ENCODE assay signal across 26 cellular contexts in the genomic region with DNA sequence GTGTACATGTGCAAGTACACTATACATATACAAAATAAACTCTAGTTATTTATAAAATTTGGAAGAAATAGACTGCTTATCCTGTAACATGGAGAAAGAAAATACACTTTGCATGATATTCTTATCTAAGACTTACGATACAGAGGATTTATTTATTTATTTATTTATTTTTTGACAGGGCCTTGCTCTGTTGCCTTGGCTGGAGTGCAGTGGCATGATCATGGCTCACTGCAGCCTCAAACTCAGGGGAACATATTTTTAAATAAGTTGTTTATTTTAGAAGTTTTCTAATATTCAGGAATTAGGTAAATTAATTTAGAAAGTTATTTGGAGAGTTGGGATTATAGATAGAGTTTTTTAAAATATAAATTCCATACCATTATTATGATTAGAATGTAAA.
"Had no signal": no experiment of that assay in that cellular context is flagged by ENCODE, and none has a peak within 500 bp of the region (broad histone marks: within the 10 kb centered on the region; RNA-seq: fewer than 3 reads in every experiment).

No MANE protein-coding gene starts in this region.

- H3K9me3 ChIP-seq: stomach, suprapubic skin, testis, thoracic aorta, thyroid gland, tibial artery, tibial nerve, transverse colon, upper lobe of left lung, upper lobe of right lung, uterus, vagina had no signal

- H3K4me3 ChIP-seq: stomach, suprapubic skin, testis, thoracic aorta, thyroid gland, tibial artery, tibial nerve, transverse colon, upper lobe of left lung, upper lobe of right lung, uterus, vagina had no signal

- H3K36me3 ChIP-seq: stomach, suprapubic skin, thoracic aorta, thyroid gland, tibial artery, tibial nerve, transverse colon, upper lobe of left lung, upper lobe of right lung, uterus, vagina had no signal

- H3K4me1 ChIP-seq: stomach, suprapubic skin, testis, thyroid gland, tibial artery, tibial nerve, transverse colon, upper lobe of left lung, upper lobe of right lung, uterus, vagina had no signal

- H3K27me3 ChIP-seq: stomach, suprapubic skin, testis, thyroid gland, tibial artery, tibial nerve, transverse colon, upper lobe of left lung, upper lobe of right lung, uterus, vagina had no signal

- ATAC-seq: stimulated activated effector memory CD8-positive, alpha-beta T cell treated with anti-CD3 and anti-CD28 coated beads, Interleukin-12 subunit alpha, Interleukin-12 subunit beta, amount 100 ng/mL, for 72 hours; stimulated activated memory B cell treated with anti-CD40 and anti-IgM and Interleukin-4, amounts not matched to agents 10 μg/mL and 1 μg/mL and 100 μg/mL, for 72 hours; stimulated activated naive B cell treated with anti-CD40 and anti-IgM and Interleukin-4, amounts not matched to agents 10 μg/mL and 1 μg/mL and 100 μg/mL, for 72 hours; stimulated activated naive CD8-positive, alpha-beta T cell treated with anti-CD3 and anti-CD28 coated beads, Interleukin-15, amount 100 ng/mL, for 72 hours; stimulated activated naive CD8-positive, alpha-beta T cell treated with anti-CD3 and anti-CD28 coated beads, Interleukin-15, Interleukin-2, amounts not matched to agents 100 U/mL and 50 U/mL, for 24 hours; upper lobe of right lung had no signal

- DNase-seq: stimulated activated CD4-positive, alpha-beta T cell treated with anti-CD3 and anti-CD28 coated beads, Interleukin-2, amount 100 ng/mL, for 48 hours; stimulated activated CD4-positive, alpha-beta T cell treated with anti-CD3 and anti-CD28 coated beads, Interleukin-4, amount 100 ng/mL, for 1 hour; stimulated activated CD4-positive, alpha-beta T cell treated with anti-CD3 and anti-CD28 coated beads, Interleukin-4, amount 100 ng/mL, for 24 hours; stimulated activated CD4-positive, alpha-beta T cell treated with anti-CD3 and anti-CD28 coated beads, Interleukin-4, amount 100 ng/mL, for 4 hours; stimulated activated CD8-positive, alpha-beta memory T cell treated with anti-CD3 and anti-CD28 coated beads, Interleukin-4, amount 100 ng/mL, for 48 hours; stimulated activated naive B cell treated with anti-CD40 and anti-IgM and Interleukin-4, amounts not matched to agents 10 μg/mL and 1 μg/mL and 100 μg/mL, for 72 hours; stimulated activated naive CD4-positive, alpha-beta T cell; stimulated activated naive CD4-positive, alpha-beta T cell treated with Interleukin-2 at 50 U/mL for 16 hours; stimulated activated naive CD8-positive, alpha-beta T cell treated with anti-CD3 and anti-CD28 coated beads, Interleukin-15, amount 100 ng/mL, for 72 hours; stimulated activated naive CD8-positive, alpha-beta T cell treated with anti-CD3 and anti-CD28 coated beads, Interleukin-15, Interleukin-2, amounts not matched to agents 100 U/mL and 50 U/mL, for 24 hours; stomach; substantia nigra; testis; thyroid gland; tibial artery; transverse colon; trophoblast cell; upper lobe of left lung; upper lobe of right lung; uterus had no signal

- H3K27ac ChIP-seq: stomach, suprapubic skin, testis, thoracic aorta, thyroid gland, tibial artery, tibial nerve, transverse colon, upper lobe of left lung, upper lobe of right lung, uterus, vagina had no signal
